In the genomic region with DNA sequence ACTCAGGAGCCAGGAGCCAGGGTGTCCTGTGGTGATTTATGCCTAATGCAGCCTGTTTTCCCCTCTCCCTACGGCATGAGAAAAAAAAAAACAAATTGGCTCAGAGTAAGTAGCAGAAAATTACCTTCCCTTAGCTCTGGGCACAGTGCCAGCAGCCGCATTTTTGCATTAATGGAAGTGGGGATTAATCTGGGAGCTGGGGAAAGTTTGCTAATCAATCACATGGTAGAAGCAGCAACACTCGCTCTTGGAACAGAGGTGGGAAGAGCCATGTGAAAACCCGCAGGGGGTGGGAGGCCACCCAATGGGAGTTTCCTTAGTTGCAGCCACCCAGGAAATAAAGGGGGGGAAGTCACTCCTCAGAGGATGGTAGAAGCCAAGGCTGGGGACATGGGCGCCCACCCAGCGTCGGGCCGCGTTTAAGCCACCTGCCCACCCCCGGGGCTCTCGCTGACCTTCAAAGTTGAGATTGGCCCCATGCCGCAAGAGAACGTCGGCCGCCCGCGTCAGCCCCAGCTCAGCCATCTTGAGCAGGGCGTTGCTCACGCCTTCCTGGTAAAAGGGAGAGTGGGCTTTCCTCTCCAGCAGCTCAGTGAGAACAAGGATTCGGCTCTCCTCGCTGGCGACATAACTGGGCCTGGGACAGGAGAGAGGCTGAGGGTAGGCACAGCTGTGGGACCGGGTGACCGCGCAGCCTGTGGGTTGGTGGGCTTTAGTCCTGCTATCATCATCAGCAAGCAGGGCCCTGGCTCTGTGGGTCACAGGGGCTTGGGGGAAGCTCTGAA, we compare ENCODE assay signal across 8 cellular contexts. TPM values are rescaled to one million over a fixed set of nuclear protein-coding genes. Genes with fewer than 3 reads are reported as not detected.
DNase-seq lines count a peak whose midpoint lies in the region; ATAC-seq and TF ChIP-seq lines count a peak whose summit lies in the region.

No MANE protein-coding gene starts in this region.

- H3K4me1 ChIP-seq in HEK293 (ENCODE audit: control insufficient read depth, insufficient read depth, low read length), result peaks cover 11% of the 10 kb centered on the region

- H3K4me3 ChIP-seq in HEK293 (ENCODE audit: low read depth, low read length), result peak overlapping the region; percentile 79

- H3K27ac Mint-ChIP-seq in osteocyte (ENCODE audit: unreplicated experiment), result peak overlapping the region; percentile 47

- ATAC-seq in GM19351 (IDR thresholded peaks at IDR 0.05; ENCODE audit: unreplicated experiment) (no peak), GM19324 (IDR thresholded peaks at IDR 0.05; ENCODE audit: low FRiP score, unreplicated experiment) (no peak)

- POLR2A ChIA-PET in HEK293 (lab: Yijun Ruan, JAX), result interaction anchor here (0.5 to 5.5 kb wide), 11 partner anchors 10 to 552 kb away, joined by 3 to 57 read pairs (median 3); a partner anchor contains a TSS

- no peaks in the 10 kb centered on the region for H3K9me3 ChIP-seq in HEK293 (ENCODE audit: control insufficient read depth, insufficient read depth, low read depth, low read length)

- peaks cover 21% of the 10 kb centered on the region for H3K4me1 Mint-ChIP-seq in osteocyte (ENCODE audit: unreplicated experiment)

- H3K36me3 ChIP-seq in HEK293 (ENCODE audit: control insufficient read depth in 2 of 2, insufficient read depth in 1 of 2, low read length in 2 of 2), result peaks cover 4 to 43% of the 10 kb centered on the region in 2 experiments; a peak in 2 of 3 replicates

- peak overlapping the region; percentile 70 for H3K27ac ChIP-seq in HEK293 (ENCODE audit: extremely low read depth, low read depth, low read length)

- peaks cover 13% of the 10 kb centered on the region for H3K36me3 Mint-ChIP-seq in osteocyte (ENCODE audit: unreplicated experiment)

- DNase-seq in NCI-H748 treated with DMSO at 0.1 percent for 48 hours (lab: John Stamatoyannopoulos, UW) (peak; percentile 25), dermis microvascular lymphatic vessel endothelial cell (ENCODE audit: low read depth in 2 of 2) (peak; percentile 26 to 40), osteocyte (ENCODE audit: extremely low spot score, unreplicated experiment) (no peak), SKM-1 (lab: John Stamatoyannopoulos, UW; ENCODE audit: unreplicated experiment) (no peak), HPDE6-E6E7 (ENCODE audit: extremely low spot score) (no peak)

- no peaks in the 10 kb centered on the region for H3K27me3 Mint-ChIP-seq in osteocyte (ENCODE audit: unreplicated experiment)

- CTCF ChIA-PET in HEK293 (lab: Yijun Ruan, JAX), result interaction anchor here (0.6 to 3.2 kb wide), 19 partner anchors 8 to 930 kb away, joined by 3 to 28 read pairs (median 8); a partner anchor contains a TSS

- TF ChIP-seq CTCF in HEK293 (tag by site-specific recombination; IDR thresholded peaks at IDR 0.05) (no peak), osteocyte (IDR thresholded peaks at IDR 0.05) (no peak)

- H3K4me3 Mint-ChIP-seq in osteocyte (ENCODE audit: unreplicated experiment), result peak overlapping the region; percentile 82

- H3K9me3 Mint-ChIP-seq in osteocyte (ENCODE audit: unreplicated experiment), result no peaks in the 10 kb centered on the region

TF ChIP-seq in HEK293, 187 proteins besides CTCF, POLR2A, EP300 and RAD21 (continues in another document):
- TF ChIP-seq, protein P1, sequence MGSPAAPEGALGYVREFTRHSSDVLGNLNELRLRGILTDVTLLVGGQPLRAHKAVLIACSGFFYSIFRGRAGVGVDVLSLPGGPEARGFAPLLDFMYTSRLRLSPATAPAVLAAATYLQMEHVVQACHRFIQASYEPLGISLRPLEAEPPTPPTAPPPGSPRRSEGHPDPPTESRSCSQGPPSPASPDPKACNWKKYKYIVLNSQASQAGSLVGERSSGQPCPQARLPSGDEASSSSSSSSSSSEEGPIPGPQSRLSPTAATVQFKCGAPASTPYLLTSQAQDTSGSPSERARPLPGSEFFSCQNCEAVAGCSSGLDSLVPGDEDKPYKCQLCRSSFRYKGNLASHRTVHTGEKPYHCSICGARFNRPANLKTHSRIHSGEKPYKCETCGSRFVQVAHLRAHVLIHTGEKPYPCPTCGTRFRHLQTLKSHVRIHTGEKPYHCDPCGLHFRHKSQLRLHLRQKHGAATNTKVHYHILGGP (tag by site-specific recombination; IDR thresholded peaks at IDR 0.05), result no peak
- TF ChIP-seq ZNF747 (tag by site-specific recombination; IDR thresholded peaks at IDR 0.05) (no peak), ZBTB8A (tag by site-specific recombination; IDR thresholded peaks at IDR 0.05) (peak; percentile 85), ZNF843 (tag by site-specific recombination; IDR thresholded peaks at IDR 0.05) (peak; percentile 40; the same call in 1 of the 2 replicates), HOXC10 (CRISPR knock-in tag; IDR thresholded peaks at IDR 0.05) (no peak), ZNF776 (tag by site-specific recombination; IDR thresholded peaks at IDR 0.05; ENCODE audit: borderline replicate concordance) (no peak), KLF1 (tag by site-specific recombination; IDR thresholded peaks at IDR 0.05) (peak; percentile 68), ZNF473 (tag by site-specific recombination; IDR thresholded peaks at IDR 0.05) (no peak), ZNF791 (tag by site-specific recombination; IDR thresholded peaks at IDR 0.05) (no peak)
- TF ChIP-seq, protein P2, sequence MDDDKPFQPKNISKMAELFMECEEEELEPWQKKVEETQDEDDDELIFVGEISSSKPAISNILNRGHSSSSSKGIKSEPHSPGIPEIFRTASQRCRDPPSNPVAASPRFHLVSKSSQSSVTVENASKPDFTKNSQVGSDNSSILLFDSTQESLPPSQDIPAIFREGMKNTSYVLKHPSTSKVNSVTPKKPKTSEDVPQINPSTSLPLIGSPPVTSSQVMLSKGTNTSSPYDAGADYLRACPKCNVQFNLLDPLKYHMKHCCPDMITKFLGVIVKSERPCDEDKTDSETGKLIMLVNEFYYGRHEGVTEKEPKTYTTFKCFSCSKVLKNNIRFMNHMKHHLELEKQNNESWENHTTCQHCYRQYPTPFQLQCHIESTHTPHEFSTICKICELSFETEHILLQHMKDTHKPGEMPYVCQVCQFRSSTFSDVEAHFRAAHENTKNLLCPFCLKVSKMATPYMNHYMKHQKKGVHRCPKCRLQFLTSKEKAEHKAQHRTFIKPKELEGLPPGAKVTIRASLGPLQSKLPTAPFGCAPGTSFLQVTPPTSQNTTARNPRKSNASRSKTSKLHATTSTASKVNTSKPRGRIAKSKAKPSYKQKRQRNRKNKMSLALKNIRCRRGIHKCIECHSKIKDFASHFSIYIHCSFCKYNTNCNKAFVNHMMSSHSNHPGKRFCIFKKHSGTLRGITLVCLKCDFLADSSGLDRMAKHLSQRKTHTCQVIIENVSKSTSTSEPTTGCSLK (tag by site-specific recombination; IDR thresholded peaks at IDR 0.05), result no peak
- TF ChIP-seq, protein P3, sequence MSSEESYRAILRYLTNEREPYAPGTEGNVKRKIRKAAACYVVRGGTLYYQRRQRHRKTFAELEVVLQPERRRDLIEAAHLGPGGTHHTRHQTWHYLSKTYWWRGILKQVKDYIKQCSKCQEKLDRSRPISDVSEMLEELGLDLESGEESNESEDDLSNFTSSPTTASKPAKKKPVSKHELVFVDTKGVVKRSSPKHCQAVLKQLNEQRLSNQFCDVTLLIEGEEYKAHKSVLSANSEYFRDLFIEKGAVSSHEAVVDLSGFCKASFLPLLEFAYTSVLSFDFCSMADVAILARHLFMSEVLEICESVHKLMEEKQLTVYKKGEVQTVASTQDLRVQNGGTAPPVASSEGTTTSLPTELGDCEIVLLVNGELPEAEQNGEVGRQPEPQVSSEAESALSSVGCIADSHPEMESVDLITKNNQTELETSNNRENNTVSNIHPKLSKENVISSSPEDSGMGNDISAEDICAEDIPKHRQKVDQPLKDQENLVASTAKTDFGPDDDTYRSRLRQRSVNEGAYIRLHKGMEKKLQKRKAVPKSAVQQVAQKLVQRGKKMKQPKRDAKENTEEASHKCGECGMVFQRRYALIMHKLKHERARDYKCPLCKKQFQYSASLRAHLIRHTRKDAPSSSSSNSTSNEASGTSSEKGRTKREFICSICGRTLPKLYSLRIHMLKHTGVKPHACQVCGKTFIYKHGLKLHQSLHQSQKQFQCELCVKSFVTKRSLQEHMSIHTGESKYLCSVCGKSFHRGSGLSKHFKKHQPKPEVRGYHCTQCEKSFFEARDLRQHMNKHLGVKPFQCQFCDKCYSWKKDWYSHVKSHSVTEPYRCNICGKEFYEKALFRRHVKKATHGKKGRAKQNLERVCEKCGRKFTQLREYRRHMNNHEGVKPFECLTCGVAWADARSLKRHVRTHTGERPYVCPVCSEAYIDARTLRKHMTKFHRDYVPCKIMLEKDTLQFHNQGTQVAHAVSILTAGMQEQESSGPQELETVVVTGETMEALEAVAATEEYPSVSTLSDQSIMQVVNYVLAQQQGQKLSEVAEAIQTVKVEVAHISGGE (tag by site-specific recombination; conservative IDR thresholded peaks at IDR 0.05; ENCODE audit: low read depth), result 0 out of 2 replicates have a peak, but pooled peaks have one; percentile 11
- TF ChIP-seq, protein P4, sequence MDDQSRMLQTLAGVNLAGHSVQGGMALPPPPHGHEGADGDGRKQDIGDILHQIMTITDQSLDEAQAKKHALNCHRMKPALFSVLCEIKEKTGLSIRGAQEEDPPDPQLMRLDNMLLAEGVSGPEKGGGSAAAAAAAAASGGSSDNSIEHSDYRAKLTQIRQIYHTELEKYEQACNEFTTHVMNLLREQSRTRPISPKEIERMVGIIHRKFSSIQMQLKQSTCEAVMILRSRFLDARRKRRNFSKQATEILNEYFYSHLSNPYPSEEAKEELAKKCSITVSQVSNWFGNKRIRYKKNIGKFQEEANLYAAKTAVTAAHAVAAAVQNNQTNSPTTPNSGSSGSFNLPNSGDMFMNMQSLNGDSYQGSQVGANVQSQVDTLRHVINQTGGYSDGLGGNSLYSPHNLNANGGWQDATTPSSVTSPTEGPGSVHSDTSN (CRISPR knock-in tag; IDR thresholded peaks at IDR 0.05), result no peak

RNA-seq across cellular contexts. Expression of a gene that starts 1.7 kb away (rescaled TPM):
- total RNA-seq in dermis microvascular lymphatic vessel endothelial cell (9.2 and 13.9 TPM in 2 replicates), osteocyte (18.1 and 19.1 TPM in 2 replicates)

RNA-seq across cellular contexts. Expression of a gene that starts 14.3 kb away (rescaled TPM):
- total RNA-seq in dermis microvascular lymphatic vessel endothelial cell (23.7 and 25.7 TPM in 2 replicates), osteocyte (41.1 and 45.7 TPM in 2 replicates)

RNA-seq across cellular contexts. Expression of a gene that starts 19.4 kb away (rescaled TPM):
- total RNA-seq in dermis microvascular lymphatic vessel endothelial cell (not detected in 2 replicates), osteocyte (not detected in 2 replicates)

RNA-seq across cellular contexts. Expression of a gene that starts 25.2 kb away (rescaled TPM):
- total RNA-seq in dermis microvascular lymphatic vessel endothelial cell (0.13 and 1.2 TPM in 2 replicates), osteocyte (5.6 and 6.4 TPM in 2 replicates)

Comparison
In these comparisons a context has a peak if more than half of its experiments do, and no peak if none do; other contexts are left out.
1. DNase-seq: peak in NCI-H748 treated with DMSO at 0.1 percent for 48 hours (single experiment) and dermis microvascular lymphatic vessel endothelial cell (2 of 2); none in osteocyte (single experiment), SKM-1 (single experiment) and HPDE6-E6E7 (single experiment).